12 cellular contexts compared by ENCODE assay signal in the genomic region with DNA sequence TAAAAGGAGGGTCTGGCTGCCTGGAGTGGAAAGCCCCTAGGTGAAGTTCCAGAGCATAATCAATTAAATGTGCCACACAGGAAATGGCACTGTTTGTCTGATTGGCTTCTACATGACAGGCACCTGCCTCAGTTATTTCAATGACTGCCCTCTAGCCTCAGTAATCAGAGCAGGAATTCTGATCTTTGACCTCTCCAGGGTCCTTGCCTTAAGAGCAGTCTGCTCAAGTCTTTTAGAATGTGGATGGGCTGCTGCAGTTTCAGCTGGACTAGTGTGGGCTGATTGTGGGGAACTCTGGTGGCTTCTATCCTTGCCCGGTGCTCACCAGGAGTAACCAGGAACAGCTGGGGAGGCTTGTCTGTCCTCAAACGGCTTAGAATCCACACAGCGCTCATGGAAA.
"Had no signal": no experiment of that assay in that cellular context is flagged by ENCODE, and none has a peak within 500 bp of the region (broad histone marks: within the 10 kb centered on the region; RNA-seq: fewer than 3 reads in every experiment).

No MANE protein-coding gene starts in this region.

- H3K27me3 Mint-ChIP-seq: brain, T-helper 17 cell had no signal

- H3K36me3 Mint-ChIP-seq: activated naive CD8-positive, alpha-beta T cell; brain had no signal

- ATAC-seq: T-helper 17 cell had no signal

- H3K27ac ChIP-seq: esophagus muscularis mucosa, left ventricle myocardium inferior, vagina had no signal

- H3K4me1 ChIP-seq: vagina had no signal

- DNase-seq: activated CD4-positive, alpha-beta memory T cell treated with anti-CD3 and anti-CD28 coated beads, Interleukin-2, amount 10 ng/mL, durations not matched to agents 7 days and 5 days; activated CD4-positive, alpha-beta T cell treated with anti-CD3 and anti-CD28 coated beads for 1 hour; activated gamma-delta T cell; activated T-cell treated with anti-CD3 and anti-CD28 coated beads, Interleukin-2, amount 50 U/mL, for 48 hours; stimulated activated CD4-positive, alpha-beta T cell treated with anti-CD3 and anti-CD28 coated beads, Interleukin-4, amount 100 ng/mL, for 4 hours; T-helper 17 cell had no signal

- H3K4me1 Mint-ChIP-seq: activated CD4-positive, alpha-beta memory T cell treated with anti-CD3 and anti-CD28 coated beads, Interleukin-2, amount 10 ng/mL, durations not matched to agents 7 days and 5 days had no signal

- H3K9me3 Mint-ChIP-seq: activated CD4-positive, alpha-beta memory T cell treated with anti-CD3 and anti-CD28 coated beads, Interleukin-2, amount 10 ng/mL, durations not matched to agents 7 days and 5 days; brain had no signal

- H3K36me3 ChIP-seq: esophagus muscularis mucosa, left ventricle myocardium inferior, vagina had no signal

- H3K9me3 ChIP-seq: esophagus muscularis mucosa, left ventricle myocardium inferior, vagina had no signal

- H3K27ac Mint-ChIP-seq: activated CD4-positive, alpha-beta memory T cell treated with anti-CD3 and anti-CD28 coated beads, Interleukin-2, amount 10 ng/mL, durations not matched to agents 7 days and 5 days; activated naive CD8-positive, alpha-beta T cell; T-helper 17 cell had no signal

- FAIRE-seq: endometrium had no signal

- H3K4me3 ChIP-seq: esophagus muscularis mucosa, left ventricle myocardium inferior, vagina had no signal

- H3K27me3 ChIP-seq: esophagus muscularis mucosa, vagina had no signal

- H3K4me3 Mint-ChIP-seq: activated CD4-positive, alpha-beta memory T cell treated with anti-CD3 and anti-CD28 coated beads, Interleukin-2, amount 10 ng/mL, durations not matched to agents 7 days and 5 days; activated naive CD8-positive, alpha-beta T cell; brain; T-helper 17 cell had no signal
